ENCODE assay signal across 20 cellular contexts in the genomic region with DNA sequence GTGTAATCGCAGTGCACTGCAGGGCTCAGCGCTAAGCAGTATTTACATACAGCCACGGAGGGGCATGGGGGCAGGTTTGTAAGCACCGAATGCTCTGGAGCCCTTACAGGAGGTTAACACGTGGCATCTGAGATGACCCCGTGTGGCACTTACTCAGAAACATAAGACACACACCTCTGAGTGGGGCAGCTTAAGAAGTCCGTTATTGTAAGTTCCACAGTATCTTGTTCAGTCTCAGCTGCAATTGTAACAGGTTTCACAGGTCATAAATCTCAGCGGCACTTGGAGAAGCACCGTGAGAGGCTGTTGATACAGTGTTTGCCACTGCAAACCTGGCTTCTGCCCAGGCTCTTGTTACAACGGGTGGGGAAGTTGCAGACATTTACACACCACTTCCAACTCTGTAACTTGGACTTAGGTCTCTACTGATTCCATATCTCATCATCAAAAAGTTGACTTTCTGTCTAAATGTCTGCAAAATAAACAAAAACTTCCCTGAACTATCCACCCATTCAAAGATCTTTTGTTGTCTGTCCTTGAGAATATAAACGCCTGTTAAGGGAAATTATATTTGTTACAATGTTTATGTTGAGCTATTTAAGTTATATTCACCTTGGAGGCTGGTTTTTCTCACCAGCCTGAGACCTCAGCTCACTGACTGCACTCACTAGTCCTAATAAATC. TPM values are rescaled to one million over a fixed set of nuclear protein-coding genes. Genes with fewer than 3 reads are reported as not detected.
A peak's percentile ranks its signal among the peaks of the same experiment; 100 is the strongest.
DNase-seq lines count a peak whose midpoint lies in the region; ATAC-seq, FAIRE-seq and TF ChIP-seq lines count a peak whose summit lies in the region.
"Had no signal": no experiment of that assay in that cellular context is flagged by ENCODE, and none has a peak within 500 bp of the region (broad histone marks: within the 10 kb centered on the region; RNA-seq: fewer than 3 reads in every experiment).

No MANE protein-coding gene starts in this region.

- no peak overlapping the region for H3K9ac ChIP-seq in H9 (ENCODE audit: extremely low read depth, insufficient read length, low read length)

- H3K23ac ChIP-seq in H9 (ENCODE audit: insufficient read length, low read depth, low read length) = no peak overlapping the region

- H3K36me3 ChIP-seq in OCI-LY7 (ENCODE audit: insufficient read depth, low read length) = no peaks in the 10 kb centered on the region
- H3K36me3 ChIP-seq in right lobe of liver = no peaks in the 10 kb centered on the region
- H3K36me3 ChIP-seq: heart right ventricle, tibial artery had no signal

- no peak for FAIRE-seq in HTR-8/SVneo (lab: Jason Lieb, UNC)
- FAIRE-seq: bronchial epithelial cell, keratinocyte had no signal

- H4K8ac ChIP-seq in H9 (replicated peaks; ENCODE audit: insufficient read length, low read depth, low read length) = no peak overlapping the region

- H3K36me3 Mint-ChIP-seq in H9 (ENCODE audit: insufficient read depth in 1 of 3, low read depth in 3 of 3) = no peaks in the 10 kb centered on the region
- H3K36me3 Mint-ChIP-seq: stimulated activated effector memory CD8-positive, alpha-beta T cell treated with anti-CD3 and anti-CD28 coated beads, Interleukin-12 subunit alpha, Interleukin-12 subunit beta, amount 100 ng/mL, for 72 hours had no signal

- H3K27me3 ChIP-seq in right lobe of liver (no peaks in the 10 kb centered on the region), H9 (ENCODE audit: insufficient read depth, low read length) (peaks cover 36% of the 10 kb centered on the region)

- H3K4ac ChIP-seq in H9 (ENCODE audit: low read depth, low read length) = no peak overlapping the region

- no peak overlapping the region for H4K5ac ChIP-seq in H9 (ENCODE audit: insufficient read length, low read depth, low read length)

- no peak overlapping the region for H3K4me2 ChIP-seq in OCI-LY7 (ENCODE audit: low read length)
- H3K4me2 ChIP-seq in H9 (ENCODE audit: insufficient read depth, insufficient read length, low read length) = no peak overlapping the region

- no peak overlapping the region for H2BK120ac ChIP-seq in H9 (ENCODE audit: low read depth, low read length, poor library complexity, severe bottlenecking)

- H2BK15ac ChIP-seq in H9 (ENCODE audit: low read depth, low read length) = no peak overlapping the region

- H3K9me2 ChIP-seq in OCI-LY7 (ENCODE audit: insufficient read depth, low read length) = no peaks in the 10 kb centered on the region

- H3K4me1 Mint-ChIP-seq in H9 = no peaks in the 10 kb centered on the region
- H3K4me1 Mint-ChIP-seq: stimulated activated effector memory CD8-positive, alpha-beta T cell treated with anti-CD3 and anti-CD28 coated beads, Interleukin-12 subunit alpha, Interleukin-12 subunit beta, amount 100 ng/mL, for 72 hours had no signal

- H2BK12ac ChIP-seq in H9 (ENCODE audit: insufficient read length, low read depth, low read length) = no peak overlapping the region

- peak overlapping the region; percentile 22; the same call in 1 of the 2 replicates for H2AFZ ChIP-seq in OCI-LY7 (ENCODE audit: low read length)
- no peak overlapping the region for H2AFZ ChIP-seq in H9 (ENCODE audit: low read length)

- CTCF ChIA-PET in OCI-LY7 (lab: Charles Lee; ENCODE audit: unreplicated experiment) = no interaction called here

- TF ChIP-seq CTCF in OCI-LY7 (conservative IDR thresholded peaks at IDR 0.05; ENCODE audit: low read length) (no peak), right lobe of liver (IDR thresholded peaks at IDR 0.05) (no peak), H9 (conservative IDR thresholded peaks at IDR 0.05) (no peak)

- ATAC-seq in right lobe of liver (peak; percentile 74 to 88 (median 82)), HG02588 (IDR thresholded peaks at IDR 0.05; ENCODE audit: unreplicated experiment) (no peak), HG03565 (IDR thresholded peaks at IDR 0.05; ENCODE audit: unreplicated experiment) (no peak)
- ATAC-seq: activated CD8-positive, alpha-beta T cell treated with anti-CD3 and anti-CD28 coated beads for 36 hours; heart right ventricle; stimulated activated effector memory CD8-positive, alpha-beta T cell treated with anti-CD3 and anti-CD28 coated beads, Interleukin-12 subunit alpha, Interleukin-12 subunit beta, amount 100 ng/mL, for 72 hours had no signal

- H3K14ac ChIP-seq in H9 (ENCODE audit: insufficient read depth, low read length) = no peak overlapping the region

- no peak overlapping the region for H2BK20ac ChIP-seq in H9 (ENCODE audit: low read depth, low read length, poor library complexity, severe bottlenecking)

- H3K4me3 ChIP-seq in OCI-LY7 (ENCODE audit: low read depth, low read length, poor library complexity, severe bottlenecking) (no peak overlapping the region), right lobe of liver (no peak overlapping the region)
- H3K4me3 ChIP-seq: heart right ventricle, tibial artery had no signal

- H3K79me2 ChIP-seq in OCI-LY7 (ENCODE audit: insufficient read depth, low read depth, low read length) (no peaks in the 10 kb centered on the region), H9 (ENCODE audit: insufficient read depth, low read length) (no peaks in the 10 kb centered on the region)

- peaks cover 7% of the 10 kb centered on the region for H3K4me1 ChIP-seq in OCI-LY7 (ENCODE audit: insufficient read depth, low read length, poor library complexity, severe bottlenecking)
- peaks cover 0 to 13% (median 2%) of the 10 kb centered on the region in 4 donors for H3K4me1 ChIP-seq in right lobe of liver
- H3K4me1 ChIP-seq in H9 (ENCODE audit: insufficient read depth, low read length) = no peaks in the 10 kb centered on the region
- H3K4me1 ChIP-seq: Caco-2, heart right ventricle, tibial artery had no signal

- DNase-seq in COLO668 (lab: John Stamatoyannopoulos, UW; ENCODE audit: unreplicated experiment) (peak; percentile 15), HuH-7 (ENCODE audit: low spot score) (peak; percentile 89), OCI-LY7 (ENCODE audit: low spot score) (peak; percentile 11), right lobe of liver (peak in 1 of 3 donors; percentile 56), H9 (no peak), HTR-8/SVneo (ENCODE audit: insufficient read length, low spot score) (no peak)
- DNase-seq: activated CD8-positive, alpha-beta T cell treated with anti-CD3 and anti-CD28 coated beads for 36 hours; heart right ventricle; occipital lobe; SW 1271; tibial artery had no signal

- no peak overlapping the region for H3K56ac ChIP-seq in H9 (ENCODE audit: insufficient read length, low read depth, low read length)

- no peak overlapping the region for H3K27ac Mint-ChIP-seq in H9
- H3K27ac Mint-ChIP-seq: activated CD8-positive, alpha-beta T cell treated with anti-CD3 and anti-CD28 coated beads for 36 hours; activated T-helper 1 cell treated with anti-CD3 and anti-CD28 coated beads, Interleukin-12 subunit alpha, Interleukin-12 subunit beta, Interleukin-2, Interleukin-4 antibody, amounts not matched to agents 30 ng/mL and 10 ng/mL and 1 ng/mL, durations not matched to agents 14 hours and 24 hours and 36 hours; stimulated activated effector memory CD8-positive, alpha-beta T cell treated with anti-CD3 and anti-CD28 coated beads, Interleukin-12 subunit alpha, Interleukin-12 subunit beta, amount 100 ng/mL, for 72 hours had no signal

- no peaks in the 10 kb centered on the region for H3K9me3 ChIP-seq in OCI-LY7 (ENCODE audit: low read length)
- no peaks in the 10 kb centered on the region for H3K9me3 ChIP-seq in right lobe of liver
- H3K9me3 ChIP-seq in H9 (ENCODE audit: control insufficient read depth, low read depth, low read length) = no peaks in the 10 kb centered on the region
- H3K9me3 ChIP-seq: Caco-2 had no signal

- H3T11ph ChIP-seq in H9 (ENCODE audit: low read length) = no peak overlapping the region

- H3K27ac ChIP-seq in OCI-LY7 (ENCODE audit: low read depth, low read length, poor library complexity, severe bottlenecking) (no peak overlapping the region), right lobe of liver (no peak overlapping the region), H9 (ENCODE audit: insufficient read length, low read depth, low read length) (no peak overlapping the region)
- H3K27ac ChIP-seq: heart right ventricle, RWPE1, tibial artery had no signal

- 13% methylated on average over 10 of the region's 11 CpGs for WGBS in right lobe of liver (ENCODE audit: insufficient coverage, low coverage, low lambda C conversion rate, missing lambda C conversion rate)
- no CpG with 5 or more reads among the region's 11 CpGs for WGBS in H9 (ENCODE audit: extremely low coverage, insufficient read length, low lambda C conversion rate)

- TF ChIP-seq POLR2A in right lobe of liver (IDR thresholded peaks at IDR 0.05) = no peak

- no peaks in the 10 kb centered on the region for H3K23me2 ChIP-seq in H9 (ENCODE audit: insufficient read length, low read depth, low read length, poor library complexity, severe bottlenecking)

- H2AK5ac ChIP-seq in H9 (ENCODE audit: insufficient read length, low read length) = no peak overlapping the region

- BruUV-seq in OCI-LY7 (replicated peaks; lab: Mats Ljungman, UMichigan) = no TSS peak

- peaks cover 0 to 2% of the 10 kb centered on the region in 2 experiments; a peak in 1 of 5 replicates for H3K9me3 Mint-ChIP-seq in H9
- H3K9me3 Mint-ChIP-seq: activated CD8-positive, alpha-beta T cell treated with anti-CD3 and anti-CD28 coated beads for 36 hours; activated T-helper 1 cell treated with anti-CD3 and anti-CD28 coated beads, Interleukin-12 subunit alpha, Interleukin-12 subunit beta, Interleukin-2, Interleukin-4 antibody, amounts not matched to agents 30 ng/mL and 10 ng/mL and 1 ng/mL, durations not matched to agents 14 hours and 24 hours and 36 hours; stimulated activated effector memory CD8-positive, alpha-beta T cell treated with anti-CD3 and anti-CD28 coated beads, Interleukin-12 subunit alpha, Interleukin-12 subunit beta, amount 100 ng/mL, for 72 hours had no signal

- POLR2A ChIA-PET in OCI-LY7 (lab: Charles Lee) = interaction anchor here (0.6 to 0.7 kb wide), 2 partner anchors 180 to 605 kb away, joined by 3 to 4 read pairs; no protein-coding TSS in a partner anchor

- no peak overlapping the region for H3K18ac ChIP-seq in H9 (ENCODE audit: insufficient read length, low read depth, low read length)

- H2BK5ac ChIP-seq in H9 (ENCODE audit: insufficient read length, low read length) = no peak overlapping the region

- no peak overlapping the region for H4K91ac ChIP-seq in H9 (ENCODE audit: insufficient read length, low read depth, low read length)

- H4K20me1 ChIP-seq in OCI-LY7 (ENCODE audit: insufficient read depth, low read length) (no peaks in the 10 kb centered on the region), H9 (ENCODE audit: control insufficient read depth, insufficient read depth, insufficient read length) (no peaks in the 10 kb centered on the region)

- no peaks in the 10 kb centered on the region for H3K79me1 ChIP-seq in H9 (ENCODE audit: insufficient read depth, low read depth, low read length, poor library complexity, severe bottlenecking)

- H3K27me3 Mint-ChIP-seq in H9 (ENCODE audit: low read depth) = peaks cover 100% of the 10 kb centered on the region

- intact Hi-C loops in OCI-LY7 (cut with micrococcal nuclease; ENCODE audit: unreplicated experiment) = no loop called here
- intact Hi-C loops in right lobe of liver (cut with DNase I) = no loop called here

- H3K4me3 Mint-ChIP-seq in H9 = no peak overlapping the region
- H3K4me3 Mint-ChIP-seq: activated CD8-positive, alpha-beta T cell treated with anti-CD3 and anti-CD28 coated beads for 36 hours; activated T-helper 1 cell treated with anti-CD3 and anti-CD28 coated beads, Interleukin-12 subunit alpha, Interleukin-12 subunit beta, Interleukin-2, Interleukin-4 antibody, amounts not matched to agents 30 ng/mL and 10 ng/mL and 1 ng/mL, durations not matched to agents 14 hours and 24 hours and 36 hours; stimulated activated effector memory CD8-positive, alpha-beta T cell treated with anti-CD3 and anti-CD28 coated beads, Interleukin-12 subunit alpha, Interleukin-12 subunit beta, amount 100 ng/mL, for 72 hours had no signal

RNA-seq across cellular contexts. Expression of a gene that starts 10.3 kb away (rescaled TPM):
- total RNA-seq in OCI-LY7 (2014; rRNA removed; shearing (Covaris generic)) = 0.25 and 0.57 TPM in 2 replicates
- 0.21 and 0.28 TPM in 2 replicates for total RNA-seq in OCI-LY7 (2022)
- 1 to 10 TPM in 5 of 6 experiments, under 1 TPM in 1; 0.86 to 3.7 (median 2.4) TPM for total RNA-seq in right lobe of liver
- total RNA-seq in H9 (2021) = 0.48 and 0.90 TPM in 2 replicates
- total RNA-seq: activated CD8-positive, alpha-beta T cell treated with anti-CD3 and anti-CD28 coated beads for 36 hours; bronchial epithelial cell; skeletal muscle tissue had no signal

Comparison
In these comparisons a context has a peak if more than half of its experiments do, and no peak if none do; other contexts are left out.
1. DNase-seq: peak in COLO668 (single experiment), HuH-7 (single experiment) and OCI-LY7 (single experiment); none in H9 (single experiment) and HTR-8/SVneo (single experiment).
2. ATAC-seq: peak in right lobe of liver (4 of 4); none in HG02588 (single experiment) and HG03565 (single experiment).